ENCODE assay signal across 24 cellular contexts in genomic region chr15:29688981-29689723, GRCh38.
"Had no signal": no experiment of that assay in that cellular context is flagged by ENCODE, and none has a peak within 500 bp of the region (broad histone marks: within the 10 kb centered on the region; RNA-seq: fewer than 3 reads in every experiment).

No MANE protein-coding gene starts in this region.

- H3K4me1 ChIP-seq: breast epithelium, gastroesophageal sphincter, psoas muscle, right atrium auricular region had no signal

- H3K27me3 ChIP-seq: breast epithelium, colonic mucosa, gastroesophageal sphincter, heart left ventricle, ovary, right atrium auricular region, transverse colon had no signal

- H3K27ac ChIP-seq: breast epithelium, colonic mucosa, gastroesophageal sphincter, heart left ventricle, ovary, psoas muscle, right atrium auricular region, skin epidermis had no signal

- H3K4me3 Mint-ChIP-seq: activated naive CD8-positive, alpha-beta T cell treated with anti-CD3 and anti-CD28 coated beads, Interleukin-2, amount 10 ng/mL, durations not matched to agents 7 days and 5 days; natural killer cell; stimulated activated effector memory CD8-positive, alpha-beta T cell treated with anti-CD3 and anti-CD28 coated beads, Interleukin-12 subunit alpha, Interleukin-12 subunit beta, amount 100 ng/mL, for 72 hours; stimulated activated naive CD8-positive, alpha-beta T cell treated with anti-CD3 and anti-CD28 coated beads, Interleukin-15, amount 100 ng/mL, for 72 hours; T-helper 1 cell treated with Interleukin-12 subunit alpha and Interleukin-12 subunit beta and Interleukin-4 antibody, amounts not matched to agents 30 μg/mL and 1 μg/mL, for 36 hours; WTC11 had no signal

- H3K36me3 Mint-ChIP-seq: activated naive CD8-positive, alpha-beta T cell treated with anti-CD3 and anti-CD28 coated beads, Interleukin-2, amount 10 ng/mL, durations not matched to agents 7 days and 5 days; natural killer cell; stimulated activated effector memory CD8-positive, alpha-beta T cell treated with anti-CD3 and anti-CD28 coated beads, Interleukin-12 subunit alpha, Interleukin-12 subunit beta, amount 100 ng/mL, for 72 hours; WTC11 had no signal

- H3K36me3 ChIP-seq: breast epithelium, colonic mucosa, gastroesophageal sphincter, heart left ventricle, ovary, right atrium auricular region, transverse colon had no signal

- DNase-seq: activated CD8-positive, alpha-beta memory T cell treated with anti-CD3 and anti-CD28 coated beads, Interleukin-2, amount 50 U/mL, for 4 hours; activated naive CD4-positive, alpha-beta T cell treated with Interleukin-2 at 50 U/mL for 16 hours; activated naive CD8-positive, alpha-beta T cell treated with anti-CD3 and anti-CD28 coated beads, Interleukin-2, amount 10 ng/mL, durations not matched to agents 7 days and 5 days; activated T-cell treated with anti-CD3 and anti-CD28 coated beads, Interleukin-2, amount 50 U/mL, for 48 hours; amniotic stem cell; colonic mucosa; heart left ventricle; islet precursor cell; left cardiac atrium; midbrain; natural killer cell; ovary; psoas muscle; stimulated activated CD4-positive, alpha-beta T cell treated with anti-CD3 and anti-CD28 coated beads, Interleukin-2, amount 100 ng/mL, for 24 hours; stimulated activated naive CD8-positive, alpha-beta T cell treated with anti-CD3 and anti-CD28 coated beads, Interleukin-15, amount 100 ng/mL, for 72 hours; T1000; transverse colon had no signal

- H3K27ac Mint-ChIP-seq: activated naive CD8-positive, alpha-beta T cell treated with anti-CD3 and anti-CD28 coated beads, Interleukin-2, amount 10 ng/mL, durations not matched to agents 7 days and 5 days; natural killer cell; stimulated activated effector memory CD8-positive, alpha-beta T cell treated with anti-CD3 and anti-CD28 coated beads, Interleukin-12 subunit alpha, Interleukin-12 subunit beta, amount 100 ng/mL, for 72 hours; stimulated activated naive CD8-positive, alpha-beta T cell treated with anti-CD3 and anti-CD28 coated beads, Interleukin-15, amount 100 ng/mL, for 72 hours; T-helper 1 cell treated with Interleukin-12 subunit alpha and Interleukin-12 subunit beta and Interleukin-4 antibody, amounts not matched to agents 30 μg/mL and 1 μg/mL, for 36 hours; WTC11 had no signal

- H3K9me3 ChIP-seq: breast epithelium, colonic mucosa, ovary, right atrium auricular region, transverse colon had no signal

- H3K4me1 Mint-ChIP-seq: activated naive CD8-positive, alpha-beta T cell treated with anti-CD3 and anti-CD28 coated beads, Interleukin-2, amount 10 ng/mL, durations not matched to agents 7 days and 5 days; natural killer cell; stimulated activated effector memory CD8-positive, alpha-beta T cell treated with anti-CD3 and anti-CD28 coated beads, Interleukin-12 subunit alpha, Interleukin-12 subunit beta, amount 100 ng/mL, for 72 hours; stimulated activated naive CD8-positive, alpha-beta T cell treated with anti-CD3 and anti-CD28 coated beads, Interleukin-15, amount 100 ng/mL, for 72 hours had no signal

- ATAC-seq: gastroesophageal sphincter; left cardiac atrium; natural killer cell; psoas muscle; stimulated activated effector memory CD8-positive, alpha-beta T cell treated with anti-CD3 and anti-CD28 coated beads, Interleukin-12 subunit alpha, Interleukin-12 subunit beta, amount 100 ng/mL, for 72 hours; stimulated activated naive CD8-positive, alpha-beta T cell treated with anti-CD3 and anti-CD28 coated beads, Interleukin-15, amount 100 ng/mL, for 72 hours; WTC11 had no signal

- H3K4me3 ChIP-seq: breast epithelium, colonic mucosa, gastroesophageal sphincter, heart left ventricle, ovary, psoas muscle, right atrium auricular region, skin epidermis, transverse colon had no signal

- H3K9me3 Mint-ChIP-seq: activated naive CD8-positive, alpha-beta T cell treated with anti-CD3 and anti-CD28 coated beads, Interleukin-2, amount 10 ng/mL, durations not matched to agents 7 days and 5 days; natural killer cell; stimulated activated naive CD8-positive, alpha-beta T cell treated with anti-CD3 and anti-CD28 coated beads, Interleukin-15, amount 100 ng/mL, for 72 hours; T-helper 1 cell treated with Interleukin-12 subunit alpha and Interleukin-12 subunit beta and Interleukin-4 antibody, amounts not matched to agents 30 μg/mL and 1 μg/mL, for 36 hours had no signal
